3 cellular contexts compared by ENCODE assay signal in genomic region chr2:61182059-61182383, GRCh38.
TF ChIP-seq lines count a peak whose summit lies in the region.

No MANE protein-coding gene starts in this region.

TF ChIP-seq in HepG2, 621 proteins besides CTCF, POLR2A, EP300 and RAD21:
- TF ChIP-seq NCOA5 (CRISPR knock-in tag; IDR thresholded peaks at IDR 0.05) (no peak), FOXJ3 (CRISPR knock-in tag; IDR thresholded peaks at IDR 0.05; ENCODE audit: borderline replicate concordance) (no peak), HES4 (CRISPR knock-in tag; IDR thresholded peaks at IDR 0.05; ENCODE audit: borderline replicate concordance) (no peak), CREB1 (IDR thresholded peaks at IDR 0.05) (no peak), CREB1 (CRISPR knock-in tag; IDR thresholded peaks at IDR 0.05) (no peak)
- TF ChIP-seq, protein P1, sequence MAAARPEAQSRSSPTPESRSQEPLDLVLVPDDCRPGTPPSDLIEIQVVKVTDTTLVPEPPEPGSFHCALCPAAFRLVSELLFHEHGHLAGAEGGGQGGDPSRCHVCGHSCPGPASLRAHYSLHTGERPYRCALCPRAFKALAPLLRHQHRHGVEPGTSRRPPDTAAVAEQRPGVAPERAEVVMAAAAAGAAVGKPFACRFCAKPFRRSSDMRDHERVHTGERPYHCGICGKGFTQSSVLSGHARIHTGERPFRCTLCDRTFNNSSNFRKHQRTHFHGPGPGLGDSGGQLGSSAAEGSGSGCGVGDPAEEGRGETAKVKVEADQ (CRISPR knock-in tag; IDR thresholded peaks at IDR 0.05; ENCODE audit: borderline replicate concordance), result no peak

TF ChIP-seq in WTC11, 78 proteins besides CTCF, POLR2A, EP300 and RAD21 (continues in another document):
- no peak for TF ChIP-seq OVOL2 (CRISPR knock-in tag; IDR thresholded peaks at IDR 0.05; ENCODE audit: borderline replicate concordance)
- TF ChIP-seq, protein P2, sequence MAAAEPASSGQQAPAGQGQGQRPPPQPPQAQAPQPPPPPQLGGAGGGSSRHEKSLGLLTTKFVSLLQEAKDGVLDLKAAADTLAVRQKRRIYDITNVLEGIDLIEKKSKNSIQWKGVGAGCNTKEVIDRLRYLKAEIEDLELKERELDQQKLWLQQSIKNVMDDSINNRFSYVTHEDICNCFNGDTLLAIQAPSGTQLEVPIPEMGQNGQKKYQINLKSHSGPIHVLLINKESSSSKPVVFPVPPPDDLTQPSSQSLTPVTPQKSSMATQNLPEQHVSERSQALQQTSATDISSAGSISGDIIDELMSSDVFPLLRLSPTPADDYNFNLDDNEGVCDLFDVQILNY (CRISPR knock-in tag; IDR thresholded peaks at IDR 0.05), result no peak
- TF ChIP-seq ZNF232 (CRISPR knock-in tag; IDR thresholded peaks at IDR 0.05), result no peak
- TF ChIP-seq, protein P3, sequence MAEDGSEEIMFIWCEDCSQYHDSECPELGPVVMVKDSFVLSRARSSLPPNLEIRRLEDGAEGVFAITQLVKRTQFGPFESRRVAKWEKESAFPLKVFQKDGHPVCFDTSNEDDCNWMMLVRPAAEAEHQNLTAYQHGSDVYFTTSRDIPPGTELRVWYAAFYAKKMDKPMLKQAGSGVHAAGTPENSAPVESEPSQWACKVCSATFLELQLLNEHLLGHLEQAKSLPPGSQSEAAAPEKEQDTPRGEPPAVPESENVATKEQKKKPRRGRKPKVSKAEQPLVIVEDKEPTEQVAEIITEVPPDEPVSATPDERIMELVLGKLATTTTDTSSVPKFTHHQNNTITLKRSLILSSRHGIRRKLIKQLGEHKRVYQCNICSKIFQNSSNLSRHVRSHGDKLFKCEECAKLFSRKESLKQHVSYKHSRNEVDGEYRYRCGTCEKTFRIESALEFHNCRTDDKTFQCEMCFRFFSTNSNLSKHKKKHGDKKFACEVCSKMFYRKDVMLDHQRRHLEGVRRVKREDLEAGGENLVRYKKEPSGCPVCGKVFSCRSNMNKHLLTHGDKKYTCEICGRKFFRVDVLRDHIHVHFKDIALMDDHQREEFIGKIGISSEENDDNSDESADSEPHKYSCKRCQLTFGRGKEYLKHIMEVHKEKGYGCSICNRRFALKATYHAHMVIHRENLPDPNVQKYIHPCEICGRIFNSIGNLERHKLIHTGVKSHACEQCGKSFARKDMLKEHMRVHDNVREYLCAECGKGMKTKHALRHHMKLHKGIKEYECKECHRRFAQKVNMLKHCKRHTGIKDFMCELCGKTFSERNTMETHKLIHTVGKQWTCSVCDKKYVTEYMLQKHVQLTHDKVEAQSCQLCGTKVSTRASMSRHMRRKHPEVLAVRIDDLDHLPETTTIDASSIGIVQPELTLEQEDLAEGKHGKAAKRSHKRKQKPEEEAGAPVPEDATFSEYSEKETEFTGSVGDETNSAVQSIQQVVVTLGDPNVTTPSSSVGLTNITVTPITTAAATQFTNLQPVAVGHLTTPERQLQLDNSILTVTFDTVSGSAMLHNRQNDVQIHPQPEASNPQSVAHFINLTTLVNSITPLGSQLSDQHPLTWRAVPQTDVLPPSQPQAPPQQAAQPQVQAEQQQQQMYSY (CRISPR knock-in tag; IDR thresholded peaks at IDR 0.05), result no peak
- TF ChIP-seq, protein P4, sequence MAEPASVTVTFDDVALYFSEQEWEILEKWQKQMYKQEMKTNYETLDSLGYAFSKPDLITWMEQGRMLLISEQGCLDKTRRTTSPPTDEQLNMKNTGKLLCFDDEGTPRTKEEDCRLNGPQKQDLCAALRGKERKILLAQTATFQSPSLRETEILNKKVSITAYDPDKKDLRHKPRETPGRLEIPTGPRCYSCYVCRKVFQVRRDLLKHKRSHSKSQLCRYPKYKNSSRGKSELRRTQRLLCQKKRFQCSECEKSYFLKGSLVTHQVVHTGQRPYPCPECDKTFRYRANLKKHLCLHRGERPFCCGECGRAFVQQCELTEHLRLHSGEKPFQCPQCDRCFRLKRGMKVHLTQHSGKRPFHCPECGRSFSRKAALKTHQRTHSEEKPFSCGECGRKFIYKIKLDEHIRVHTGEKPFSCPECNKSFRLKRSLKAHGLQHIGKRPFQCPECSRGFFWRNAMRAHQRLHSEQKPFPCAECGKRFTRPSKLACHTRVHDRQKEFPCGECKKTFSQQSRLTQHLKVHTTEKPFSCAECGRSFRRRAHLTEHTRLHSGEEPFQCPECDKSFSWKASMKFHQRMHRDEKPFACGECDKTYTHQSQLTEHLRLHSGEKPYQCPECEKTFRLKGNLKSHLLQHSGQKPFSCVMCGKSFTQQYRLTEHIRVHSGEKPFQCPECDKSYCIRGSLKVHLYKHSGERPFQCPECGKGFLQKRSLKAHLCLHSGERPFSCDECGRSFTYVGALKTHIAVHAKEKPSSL (CRISPR knock-in tag; conservative IDR thresholded peaks at IDR 0.05), result no peak
- no peak for TF ChIP-seq AFF4 (CRISPR knock-in tag; IDR thresholded peaks at IDR 0.05; ENCODE audit: borderline replicate concordance)
- no peak for TF ChIP-seq NFATC4 (CRISPR knock-in tag; IDR thresholded peaks at IDR 0.05)
- TF ChIP-seq MLX (CRISPR knock-in tag; IDR thresholded peaks at IDR 0.05), result no peak
- no peak for TF ChIP-seq ZNF423 (CRISPR knock-in tag; IDR thresholded peaks at IDR 0.05)
- no peak for TF ChIP-seq ZNF138 (CRISPR knock-in tag; conservative IDR thresholded peaks at IDR 0.05)

TF ChIP-seq in GM23338, 12 proteins besides CTCF, POLR2A, EP300 and RAD21:
- TF ChIP-seq CREB1 (CRISPR knock-in tag; IDR thresholded peaks at IDR 0.05; ENCODE audit: low read depth) (no peak), STAT1 (IDR thresholded peaks at IDR 0.05; ENCODE audit: unreplicated experiment) (no peak), ZNF114 (CRISPR knock-in tag; IDR thresholded peaks at IDR 0.05) (no peak), EZH2phosphoT487 (IDR thresholded peaks at IDR 0.05; ENCODE audit: unreplicated experiment) (no peak), ETS1 (IDR thresholded peaks at IDR 0.05) (no peak), NANOG (IDR thresholded peaks at IDR 0.05; ENCODE audit: borderline replicate concordance) (no peak), POLR2AphosphoS5 (IDR thresholded peaks at IDR 0.05; ENCODE audit: low read depth) (no peak), EZH2 (IDR thresholded peaks at IDR 0.05; ENCODE audit: low read depth, unreplicated experiment) (no peak), ZNF331 (CRISPR knock-in tag; IDR thresholded peaks at IDR 0.05; ENCODE audit: low read depth) (no peak), JUNB (IDR thresholded peaks at IDR 0.05; ENCODE audit: unreplicated experiment) (no peak)
- TF ChIP-seq, protein P5, sequence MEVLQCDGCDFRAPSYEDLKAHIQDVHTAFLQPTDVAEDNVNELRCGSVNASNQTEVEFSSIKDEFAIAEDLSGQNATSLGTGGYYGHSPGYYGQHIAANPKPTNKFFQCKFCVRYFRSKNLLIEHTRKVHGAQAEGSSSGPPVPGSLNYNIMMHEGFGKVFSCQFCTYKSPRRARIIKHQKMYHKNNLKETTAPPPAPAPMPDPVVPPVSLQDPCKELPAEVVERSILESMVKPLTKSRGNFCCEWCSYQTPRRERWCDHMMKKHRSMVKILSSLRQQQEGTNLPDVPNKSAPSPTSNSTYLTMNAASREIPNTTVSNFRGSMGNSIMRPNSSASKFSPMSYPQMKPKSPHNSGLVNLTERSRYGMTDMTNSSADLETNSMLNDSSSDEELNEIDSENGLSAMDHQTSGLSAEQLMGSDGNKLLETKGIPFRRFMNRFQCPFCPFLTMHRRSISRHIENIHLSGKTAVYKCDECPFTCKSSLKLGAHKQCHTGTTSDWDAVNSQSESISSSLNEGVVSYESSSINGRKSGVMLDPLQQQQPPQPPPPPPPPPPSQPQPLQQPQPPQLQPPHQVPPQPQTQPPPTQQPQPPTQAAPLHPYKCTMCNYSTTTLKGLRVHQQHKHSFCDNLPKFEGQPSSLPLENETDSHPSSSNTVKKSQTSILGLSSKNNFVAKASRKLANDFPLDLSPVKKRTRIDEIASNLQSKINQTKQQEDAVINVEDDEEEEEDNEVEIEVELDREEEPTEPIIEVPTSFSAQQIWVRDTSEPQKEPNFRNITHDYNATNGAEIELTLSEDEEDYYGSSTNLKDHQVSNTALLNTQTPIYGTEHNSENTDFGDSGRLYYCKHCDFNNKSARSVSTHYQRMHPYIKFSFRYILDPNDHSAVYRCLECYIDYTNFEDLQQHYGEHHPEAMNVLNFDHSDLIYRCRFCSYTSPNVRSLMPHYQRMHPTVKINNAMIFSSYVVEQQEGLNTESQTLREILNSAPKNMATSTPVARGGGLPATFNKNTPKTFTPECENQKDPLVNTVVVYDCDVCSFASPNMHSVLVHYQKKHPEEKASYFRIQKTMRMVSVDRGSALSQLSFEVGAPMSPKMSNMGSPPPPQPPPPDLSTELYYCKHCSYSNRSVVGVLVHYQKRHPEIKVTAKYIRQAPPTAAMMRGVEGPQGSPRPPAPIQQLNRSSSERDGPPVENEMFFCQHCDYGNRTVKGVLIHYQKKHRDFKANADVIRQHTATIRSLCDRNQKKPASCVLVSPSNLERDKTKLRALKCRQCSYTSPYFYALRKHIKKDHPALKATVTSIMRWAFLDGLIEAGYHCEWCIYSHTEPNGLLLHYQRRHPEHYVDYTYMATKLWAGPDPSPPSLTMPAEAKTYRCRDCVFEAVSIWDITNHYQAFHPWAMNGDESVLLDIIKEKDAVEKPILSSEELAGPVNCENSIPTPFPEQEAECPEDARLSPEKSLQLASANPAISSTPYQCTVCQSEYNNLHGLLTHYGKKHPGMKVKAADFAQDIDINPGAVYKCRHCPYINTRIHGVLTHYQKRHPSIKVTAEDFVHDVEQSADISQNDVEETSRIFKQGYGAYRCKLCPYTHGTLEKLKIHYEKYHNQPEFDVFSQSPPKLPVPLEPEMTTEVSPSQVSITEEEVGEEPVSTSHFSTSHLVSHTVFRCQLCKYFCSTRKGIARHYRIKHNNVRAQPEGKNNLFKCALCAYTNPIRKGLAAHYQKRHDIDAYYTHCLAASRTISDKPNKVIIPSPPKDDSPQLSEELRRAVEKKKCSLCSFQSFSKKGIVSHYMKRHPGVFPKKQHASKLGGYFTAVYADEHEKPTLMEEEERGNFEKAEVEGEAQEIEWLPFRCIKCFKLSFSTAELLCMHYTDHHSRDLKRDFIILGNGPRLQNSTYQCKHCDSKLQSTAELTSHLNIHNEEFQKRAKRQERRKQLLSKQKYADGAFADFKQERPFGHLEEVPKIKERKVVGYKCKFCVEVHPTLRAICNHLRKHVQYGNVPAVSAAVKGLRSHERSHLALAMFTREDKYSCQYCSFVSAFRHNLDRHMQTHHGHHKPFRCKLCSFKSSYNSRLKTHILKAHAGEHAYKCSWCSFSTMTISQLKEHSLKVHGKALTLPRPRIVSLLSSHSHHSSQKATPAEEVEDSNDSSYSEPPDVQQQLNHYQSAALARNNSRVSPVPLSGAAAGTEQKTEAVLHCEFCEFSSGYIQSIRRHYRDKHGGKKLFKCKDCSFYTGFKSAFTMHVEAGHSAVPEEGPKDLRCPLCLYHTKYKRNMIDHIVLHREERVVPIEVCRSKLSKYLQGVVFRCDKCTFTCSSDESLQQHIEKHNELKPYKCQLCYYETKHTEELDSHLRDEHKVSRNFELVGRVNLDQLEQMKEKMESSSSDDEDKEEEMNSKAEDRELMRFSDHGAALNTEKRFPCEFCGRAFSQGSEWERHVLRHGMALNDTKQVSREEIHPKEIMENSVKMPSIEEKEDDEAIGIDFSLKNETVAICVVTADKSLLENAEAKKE (CRISPR knock-in tag; IDR thresholded peaks at IDR 0.05), result no peak
- TF ChIP-seq, protein P6, sequence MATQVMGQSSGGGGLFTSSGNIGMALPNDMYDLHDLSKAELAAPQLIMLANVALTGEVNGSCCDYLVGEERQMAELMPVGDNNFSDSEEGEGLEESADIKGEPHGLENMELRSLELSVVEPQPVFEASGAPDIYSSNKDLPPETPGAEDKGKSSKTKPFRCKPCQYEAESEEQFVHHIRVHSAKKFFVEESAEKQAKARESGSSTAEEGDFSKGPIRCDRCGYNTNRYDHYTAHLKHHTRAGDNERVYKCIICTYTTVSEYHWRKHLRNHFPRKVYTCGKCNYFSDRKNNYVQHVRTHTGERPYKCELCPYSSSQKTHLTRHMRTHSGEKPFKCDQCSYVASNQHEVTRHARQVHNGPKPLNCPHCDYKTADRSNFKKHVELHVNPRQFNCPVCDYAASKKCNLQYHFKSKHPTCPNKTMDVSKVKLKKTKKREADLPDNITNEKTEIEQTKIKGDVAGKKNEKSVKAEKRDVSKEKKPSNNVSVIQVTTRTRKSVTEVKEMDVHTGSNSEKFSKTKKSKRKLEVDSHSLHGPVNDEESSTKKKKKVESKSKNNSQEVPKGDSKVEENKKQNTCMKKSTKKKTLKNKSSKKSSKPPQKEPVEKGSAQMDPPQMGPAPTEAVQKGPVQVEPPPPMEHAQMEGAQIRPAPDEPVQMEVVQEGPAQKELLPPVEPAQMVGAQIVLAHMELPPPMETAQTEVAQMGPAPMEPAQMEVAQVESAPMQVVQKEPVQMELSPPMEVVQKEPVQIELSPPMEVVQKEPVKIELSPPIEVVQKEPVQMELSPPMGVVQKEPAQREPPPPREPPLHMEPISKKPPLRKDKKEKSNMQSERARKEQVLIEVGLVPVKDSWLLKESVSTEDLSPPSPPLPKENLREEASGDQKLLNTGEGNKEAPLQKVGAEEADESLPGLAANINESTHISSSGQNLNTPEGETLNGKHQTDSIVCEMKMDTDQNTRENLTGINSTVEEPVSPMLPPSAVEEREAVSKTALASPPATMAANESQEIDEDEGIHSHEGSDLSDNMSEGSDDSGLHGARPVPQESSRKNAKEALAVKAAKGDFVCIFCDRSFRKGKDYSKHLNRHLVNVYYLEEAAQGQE (IDR thresholded peaks at IDR 0.05; ENCODE audit: unreplicated experiment), result no peak
